ENCODE assay signal across 1 cellular context in genomic region chr4:110533590-110533910, GRCh38.
TF ChIP-seq lines count a peak whose summit lies in the region.

No MANE protein-coding gene starts in this region.

TF ChIP-seq in GM12878, 131 proteins besides CTCF, POLR2A, EP300 and RAD21 (continued from another document):
- no peak for TF ChIP-seq CHD4 (IDR thresholded peaks at IDR 0.05)
- TF ChIP-seq IKZF2 (IDR thresholded peaks at IDR 0.05), result no peak
- TF ChIP-seq FOXK2 (IDR thresholded peaks at IDR 0.05), result no peak
